Comparison of ENCODE assay signal across 20 cellular contexts in the genomic region with DNA sequence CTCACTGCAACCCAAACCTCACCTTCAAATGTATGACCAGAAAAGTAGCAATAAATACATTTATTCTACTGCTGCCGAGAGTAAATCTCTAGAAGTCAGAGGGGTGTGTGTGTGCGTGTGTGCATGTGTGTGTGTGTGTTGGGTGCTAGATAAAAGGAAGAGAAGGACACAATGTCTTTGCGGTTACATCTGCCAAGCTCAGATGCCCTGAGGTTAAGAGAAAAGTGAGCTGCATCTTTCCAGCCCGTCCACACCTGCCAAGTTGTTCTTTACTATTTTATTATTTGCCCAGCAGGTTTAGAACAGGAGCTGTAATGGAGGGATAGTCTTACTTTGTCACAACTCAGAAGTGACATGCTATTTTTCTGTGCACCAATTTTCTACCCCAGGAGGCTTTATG. TPM values are rescaled to one million over a fixed set of nuclear protein-coding genes. Genes with fewer than 3 reads are reported as not detected.
"Had no signal": no experiment of that assay in that cellular context is flagged by ENCODE, and none has a peak within 500 bp of the region (broad histone marks: within the 10 kb centered on the region; RNA-seq: fewer than 3 reads in every experiment).

No MANE protein-coding gene starts in this region.

- H3K4me3 ChIP-seq: MG63 had no signal

- H3K27ac ChIP-seq: HL-60, RWPE1 had no signal

- H3K9me3 ChIP-seq: MG63, SK-N-SH had no signal

- H3K36me3 ChIP-seq: MG63 had no signal

- H3K27me3 ChIP-seq: MG63 had no signal

- DNase-seq: KBM-7, MG63, NCI-H1092, NCI-H1105 treated with DMSO at 0.1 percent for 48 hours, NCI-H1436, NCI-H187, NCI-H2029, NCI-H2081 treated with DMSO at 0.1 percent for 48 hours, NCI-H2227 treated with DMSO at 0.1 percent for 48 hours, NCI-H524, NCI-H526 treated with DMSO at 0.1 percent for 48 hours, NCI-H774, PC-3, SHP77, SK-N-SH, T-helper 1 cell had no signal

RNA-seq across cellular contexts. Expression of a gene that starts 54.5 kb away (rescaled TPM):
- total RNA-seq: LHCN-M2, PC-3 had no signal
- polyA plus RNA-seq: IgD-negative memory B cell had no signal
